Comparison of ENCODE assay signal across 20 cellular contexts in the genomic region with DNA sequence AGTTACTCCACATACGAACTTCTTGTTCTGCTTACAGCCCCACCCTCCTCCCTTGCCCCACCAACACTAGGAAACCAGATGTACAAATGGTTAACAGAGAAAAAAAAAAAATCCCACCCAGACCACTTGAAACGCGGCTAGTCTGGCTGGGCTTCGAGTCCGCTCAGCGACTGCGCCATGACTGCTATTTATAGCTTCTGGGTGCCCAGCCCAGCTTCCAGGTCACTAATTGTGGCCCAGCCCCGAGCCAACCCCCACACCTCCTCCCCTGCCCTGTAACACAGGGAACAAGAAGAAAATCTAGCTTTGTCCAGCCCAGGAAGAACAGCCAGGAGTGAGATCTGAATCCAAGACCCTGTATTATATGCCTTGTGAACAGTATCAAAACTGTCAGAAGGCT. TPM values are rescaled to one million over a fixed set of nuclear protein-coding genes. Genes with fewer than 3 reads are reported as not detected.
"Had no signal": no experiment of that assay in that cellular context is flagged by ENCODE, and none has a peak within 500 bp of the region (broad histone marks: within the 10 kb centered on the region; RNA-seq: fewer than 3 reads in every experiment).

No MANE protein-coding gene starts in this region.

- H3K27me3 ChIP-seq: gastrocnemius medialis, tibial artery had no signal

- H3K27ac ChIP-seq: gastrocnemius medialis, prostate gland, tibial artery had no signal

- H3K4me3 ChIP-seq: prostate gland, tibial artery had no signal

- H3K9me3 ChIP-seq: gastrocnemius medialis, prostate gland, tibial artery had no signal

- ATAC-seq: natural killer cell, sciatic nerve, WTC11 had no signal

- DNase-seq: activated CD4-positive, alpha-beta memory T cell treated with anti-CD3 and anti-CD28 coated beads, Interleukin-2, amount 10 ng/mL, durations not matched to agents 7 days and 5 days; activated CD4-positive, alpha-beta T cell treated with anti-CD3 and anti-CD28 coated beads for 4 hours; activated effector memory CD4-positive, alpha-beta T cell treated with Interleukin-2 at 50 U/mL for 16 hours; activated naive CD4-positive, alpha-beta T cell treated with anti-CD3 and anti-CD28 coated beads, Interleukin-2, amount 50 U/mL, for 16 hours; activated T-cell treated with anti-CD3 and anti-CD28 coated beads, Interleukin-2, amount 50 U/mL, for 24 hours; endodermal cell; gastrocnemius medialis; left cardiac atrium; natural killer cell; occipital lobe; stimulated activated CD4-positive, alpha-beta T cell treated with anti-CD3 and anti-CD28 coated beads, Interleukin-1b, Interleukin-23, amount 100 ng/mL, for 48 hours; T-helper 2 cell; tibial artery had no signal

- H3K36me3 ChIP-seq: gastrocnemius medialis, prostate gland, tibial artery had no signal

RNA-seq across cellular contexts. Expression of a gene that starts 47.1 kb away (rescaled TPM):
- total RNA-seq: activated CD4-positive, alpha-beta memory T cell treated with anti-CD3 and anti-CD28 coated beads, Interleukin-2, amount 10 ng/mL, durations not matched to agents 7 days and 5 days; astrocyte; bronchial epithelial cell; chondrocyte; epithelial cell of proximal tubule; left cardiac atrium; natural killer cell had no signal
